Comparison of ENCODE assay signal across 16 cellular contexts in the genomic region with DNA sequence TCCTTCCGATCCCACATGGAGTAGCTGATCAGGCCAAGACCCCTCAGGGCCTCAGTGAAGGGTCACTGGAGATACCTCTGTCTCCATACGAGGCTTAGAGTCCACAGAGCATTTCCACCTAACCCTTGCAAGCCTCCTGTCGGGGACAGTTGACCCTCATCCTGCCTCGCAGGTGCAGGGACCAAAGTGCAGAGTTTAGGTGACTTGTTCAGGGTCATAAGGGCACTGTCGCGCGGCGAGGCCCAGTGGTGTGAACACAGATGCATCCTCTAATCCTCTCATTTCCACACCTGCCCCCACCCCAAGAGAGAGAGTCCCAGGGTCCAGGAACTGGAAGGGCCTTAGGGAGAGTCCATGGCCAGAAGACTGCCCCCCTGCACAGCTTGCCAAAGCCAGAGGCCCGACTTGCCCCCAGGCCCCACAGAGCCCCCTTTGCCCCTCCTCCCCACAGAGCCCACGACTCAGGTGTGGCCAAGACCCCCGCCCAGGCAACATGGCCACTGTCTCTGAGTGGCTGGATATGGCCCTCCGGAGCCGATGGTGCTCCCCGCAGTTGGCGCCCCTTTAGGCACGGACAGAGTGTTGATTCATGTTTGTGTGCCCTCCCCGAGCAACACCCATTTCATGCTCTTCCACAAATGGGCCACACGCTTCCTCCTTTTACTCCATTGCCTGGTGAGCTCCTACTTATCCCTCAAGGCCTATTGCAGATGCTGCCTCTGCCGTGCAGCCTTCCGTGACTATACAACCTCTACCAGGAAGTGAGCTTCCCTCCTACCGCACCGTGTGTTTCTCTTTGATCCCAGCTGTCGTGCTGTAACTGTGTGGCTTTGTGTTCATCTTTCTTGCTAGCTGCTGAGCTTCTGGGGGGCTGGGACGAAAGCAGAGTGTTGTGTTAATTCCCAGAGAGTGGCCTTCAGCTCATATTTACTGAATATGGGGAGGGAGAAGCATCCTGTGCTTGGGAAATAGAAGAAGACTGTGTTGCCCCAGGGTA. TPM values are rescaled to one million over a fixed set of nuclear protein-coding genes. Genes with fewer than 3 reads are reported as not detected.
DNase-seq lines count a peak whose midpoint lies in the region; ATAC-seq and TF ChIP-seq lines count a peak whose summit lies in the region.
"Had no signal": no experiment of that assay in that cellular context is flagged by ENCODE, and none has a peak within 500 bp of the region (broad histone marks: within the 10 kb centered on the region; RNA-seq: fewer than 3 reads in every experiment).

No MANE protein-coding gene starts in this region.

- H3K9me3 ChIP-seq in CD8-positive, alpha-beta memory T cell (ENCODE audit: low read length): no peaks in the 10 kb centered on the region
- H3K9me3 ChIP-seq in HEK293 (ENCODE audit: control insufficient read depth, insufficient read depth, low read depth, low read length) (no peaks in the 10 kb centered on the region), adrenal gland (replicated peaks in 1 of 3) (no peaks in the 10 kb centered on the region)
- H3K9me3 ChIP-seq: HAP-1, sigmoid colon had no signal

- no peak overlapping the region for H3K27ac ChIP-seq in CD8-positive, alpha-beta memory T cell (ENCODE audit: low read depth, low read length)
- H3K27ac ChIP-seq in HEK293 (ENCODE audit: extremely low read depth, low read depth, low read length) (no peak overlapping the region), adrenal gland (peak overlapping the region in 1 of 5 donors; percentile 90)
- H3K27ac ChIP-seq: cardiac muscle cell, RWPE1, sigmoid colon had no signal

- intact Hi-C loops in adrenal gland (cut with DNase I): no loop called here

- peak overlapping the region in 6 of 8 donors; percentile 14 to 80 (median 64) for H3K27ac Mint-ChIP-seq in CD8-positive, alpha-beta memory T cell
- peak overlapping the region; percentile 58 for H3K27ac Mint-ChIP-seq in activated CD4-positive, alpha-beta memory T cell treated with anti-CD3 and anti-CD28 coated beads, Interleukin-2, amount 10 ng/mL, durations not matched to agents 7 days and 5 days
- H3K27ac Mint-ChIP-seq in naive thymus-derived CD8-positive, alpha-beta T cell: peak overlapping the region in 8 of 10 donors; percentile 3 to 81 (median 57)

- H3K27me3 ChIP-seq in CD8-positive, alpha-beta memory T cell (ENCODE audit: insufficient read depth, low read length, poor library complexity, severe bottlenecking): peaks cover 4% of the 10 kb centered on the region
- H3K27me3 ChIP-seq in adrenal gland: peaks cover 17% of the 10 kb centered on the region
- H3K27me3 ChIP-seq: cardiac muscle cell had no signal

- 77 to 87% (median 79%) methylated on average over 17 to 24 of the region's 24 CpGs for WGBS in adrenal gland, 4 donors

- no peaks in the 10 kb centered on the region for H3K36me3 ChIP-seq in CD8-positive, alpha-beta memory T cell (ENCODE audit: insufficient read depth, low read length)
- no peaks in the 10 kb centered on the region for H3K36me3 ChIP-seq in HEK293 (ENCODE audit: control insufficient read depth in 2 of 2, insufficient read depth in 1 of 2, low read length in 2 of 2)
- no peaks in the 10 kb centered on the region for H3K36me3 ChIP-seq in adrenal gland (replicated peaks in 1 of 2)
- H3K36me3 ChIP-seq: cardiac muscle cell, HAP-1, sigmoid colon had no signal

- peaks cover 33 to 40% (median 35%) of the 10 kb centered on the region in 3 donors for H3K4me1 Mint-ChIP-seq in CD8-positive, alpha-beta memory T cell
- peaks cover 50% of the 10 kb centered on the region for H3K4me1 Mint-ChIP-seq in activated CD4-positive, alpha-beta memory T cell treated with anti-CD3 and anti-CD28 coated beads, Interleukin-2, amount 10 ng/mL, durations not matched to agents 7 days and 5 days
- peaks cover 23 to 62% (median 51%) of the 10 kb centered on the region in 4 donors for H3K4me1 Mint-ChIP-seq in naive thymus-derived CD8-positive, alpha-beta T cell

- TF ChIP-seq CTCF in HEK293 (tag by site-specific recombination; IDR thresholded peaks at IDR 0.05): no peak
- TF ChIP-seq CTCF in adrenal gland (IDR thresholded peaks at IDR 0.05): no peak

- CTCF ChIA-PET in CD8-positive, alpha-beta memory T cell (lab: Charles Lee): no interaction called here
- CTCF ChIA-PET in HEK293 (lab: Yijun Ruan, JAX): interaction anchor here (0.6 kb wide), 1 partner anchor 1291 kb away, joined by 3 read pairs; no protein-coding TSS in a partner anchor
- CTCF ChIA-PET in activated CD4-positive, alpha-beta memory T cell treated with anti-CD3 and anti-CD28 coated beads, Interleukin-2, amount 10 ng/mL, durations not matched to agents 7 days and 5 days (lab: Charles Lee): no interaction called here

- TF ChIP-seq POLR2A in adrenal gland (IDR thresholded peaks at IDR 0.05): no peak

- H3K27me3 Mint-ChIP-seq in CD8-positive, alpha-beta memory T cell: peaks cover 3 to 4% of the 10 kb centered on the region in 2 donors
- peaks cover 4% of the 10 kb centered on the region for H3K27me3 Mint-ChIP-seq in activated CD4-positive, alpha-beta memory T cell treated with anti-CD3 and anti-CD28 coated beads, Interleukin-2, amount 10 ng/mL, durations not matched to agents 7 days and 5 days
- H3K27me3 Mint-ChIP-seq in naive thymus-derived CD8-positive, alpha-beta T cell: peaks cover 0 to 15% (median 0%) of the 10 kb centered on the region in 5 donors

- peak overlapping the region; percentile 40 to 85 (median 80) for H3K4me3 Mint-ChIP-seq in CD8-positive, alpha-beta memory T cell
- H3K4me3 Mint-ChIP-seq in activated CD4-positive, alpha-beta memory T cell treated with anti-CD3 and anti-CD28 coated beads, Interleukin-2, amount 10 ng/mL, durations not matched to agents 7 days and 5 days: peak overlapping the region; percentile 78
- peak overlapping the region; percentile 47 to 88 (median 82) for H3K4me3 Mint-ChIP-seq in naive thymus-derived CD8-positive, alpha-beta T cell

- DNase-seq in CD8-positive, alpha-beta memory T cell: no peak
- DNase-seq in activated CD4-positive, alpha-beta memory T cell treated with anti-CD3 and anti-CD28 coated beads, Interleukin-2, amount 10 ng/mL, durations not matched to agents 7 days and 5 days: peak; percentile 49
- DNase-seq in naive thymus-derived CD8-positive, alpha-beta T cell: peak in 4 of 10 donors; percentile 22 to 65 (median 32)
- DNase-seq in adrenal gland (no peak), NCI-H345 (lab: John Stamatoyannopoulos, UW) (no peak)
- DNase-seq: activated CD8-positive, alpha-beta memory T cell treated with anti-CD3 and anti-CD28 coated beads for 24 hours; foreskin melanocyte; mesenchymal stem cell; NCI-H1694; sigmoid colon had no signal

- peaks cover 36% of the 10 kb centered on the region for H3K4me1 ChIP-seq in CD8-positive, alpha-beta memory T cell (ENCODE audit: insufficient read depth, low read length)
- H3K4me1 ChIP-seq in HEK293 (ENCODE audit: control insufficient read depth, insufficient read depth, low read length) (no peaks in the 10 kb centered on the region), adrenal gland (replicated peaks in 1 of 2) (no peaks in the 10 kb centered on the region)
- H3K4me1 ChIP-seq: HAP-1 had no signal

- H3K36me3 Mint-ChIP-seq in CD8-positive, alpha-beta memory T cell: no peaks in the 10 kb centered on the region
- H3K36me3 Mint-ChIP-seq in activated CD4-positive, alpha-beta memory T cell treated with anti-CD3 and anti-CD28 coated beads, Interleukin-2, amount 10 ng/mL, durations not matched to agents 7 days and 5 days (ENCODE audit: low read depth): peaks cover 33% of the 10 kb centered on the region
- no peaks in the 10 kb centered on the region for H3K36me3 Mint-ChIP-seq in naive thymus-derived CD8-positive, alpha-beta T cell

- POLR2A ChIA-PET in CD8-positive, alpha-beta memory T cell (lab: Charles Lee): no interaction called here
- POLR2A ChIA-PET in HEK293 (lab: Yijun Ruan, JAX): no interaction called here
- POLR2A ChIA-PET in activated CD4-positive, alpha-beta memory T cell treated with anti-CD3 and anti-CD28 coated beads, Interleukin-2, amount 10 ng/mL, durations not matched to agents 7 days and 5 days (lab: Charles Lee): interaction anchor here (5.3 kb wide), 1 partner anchor 15 kb away, joined by 48 read pairs; the partner anchor contains the start of gene CFAP410
- POLR2A ChIA-PET in naive thymus-derived CD8-positive, alpha-beta T cell (lab: Charles Lee): interaction anchor here (0.6 to 3.5 kb wide), 2 partner anchors 15 to 1359 kb away, joined by 3 to 26 read pairs; partner anchors contain the start of gene CFAP410

- H3K9me3 Mint-ChIP-seq in CD8-positive, alpha-beta memory T cell: no peaks in the 10 kb centered on the region
- no peaks in the 10 kb centered on the region for H3K9me3 Mint-ChIP-seq in activated CD4-positive, alpha-beta memory T cell treated with anti-CD3 and anti-CD28 coated beads, Interleukin-2, amount 10 ng/mL, durations not matched to agents 7 days and 5 days
- no peaks in the 10 kb centered on the region for H3K9me3 Mint-ChIP-seq in naive thymus-derived CD8-positive, alpha-beta T cell

- H3K4me3 ChIP-seq in CD8-positive, alpha-beta memory T cell (ENCODE audit: low read length): peak overlapping the region; percentile 34
- no peak overlapping the region for H3K4me3 ChIP-seq in HEK293 (ENCODE audit: low read depth, low read length)
- peak overlapping the region in 1 of 4 donors; percentile 41 for H3K4me3 ChIP-seq in adrenal gland
- H3K4me3 ChIP-seq: cardiac muscle cell, HAP-1 had no signal

- ATAC-seq in naive thymus-derived CD8-positive, alpha-beta T cell: peak in 1 of 2 donors; percentile 49
- ATAC-seq in HG02623 (IDR thresholded peaks at IDR 0.05; ENCODE audit: unreplicated experiment): no peak
- no peak for ATAC-seq in GM18858 (IDR thresholded peaks at IDR 0.05; ENCODE audit: unreplicated experiment)

RNA-seq across cellular contexts. Expression of gene TRPM2, which starts 1.7 kb away (rescaled TPM):
- 1 to 10 TPM; 1.9 to 2.6 TPM for total RNA-seq in CD8-positive, alpha-beta memory T cell
- 2.4 TPM for polyA plus RNA-seq in CD8-positive, alpha-beta memory T cell
- 10 to 100 TPM; 13.7 to 14.8 TPM for total RNA-seq in activated CD4-positive, alpha-beta memory T cell treated with anti-CD3 and anti-CD28 coated beads, Interleukin-2, amount 10 ng/mL, durations not matched to agents 7 days and 5 days
- total RNA-seq in naive thymus-derived CD8-positive, alpha-beta T cell: under 1 TPM; 0.31 to 0.58 TPM
- polyA plus RNA-seq in naive thymus-derived CD8-positive, alpha-beta T cell: 1 to 10 TPM in 1 of 3 donors, under 1 TPM in 2; 0.20 to 1.2 (median 0.37) TPM
- total RNA-seq in adrenal gland: 10 to 100 TPM in 5 of 8 donors, 1 to 10 TPM in 3; 3.1 to 16.0 (median 11.3) TPM
- polyA plus RNA-seq in adrenal gland: 10 to 100 TPM in 2 of 3 donors, 1 to 10 TPM in 1; 1.5 to 28.3 (median 17.3) TPM
- total RNA-seq: cardiac muscle cell had no signal
- polyA plus RNA-seq: cardiac muscle cell had no signal

RNA-seq across cellular contexts. Expression of gene CFAP410, which starts 15.9 kb away (rescaled TPM):
- 10 to 100 TPM; 17.6 to 19.2 TPM for total RNA-seq in CD8-positive, alpha-beta memory T cell
- 36.4 TPM for polyA plus RNA-seq in CD8-positive, alpha-beta memory T cell
- total RNA-seq in activated CD4-positive, alpha-beta memory T cell treated with anti-CD3 and anti-CD28 coated beads, Interleukin-2, amount 10 ng/mL, durations not matched to agents 7 days and 5 days: 10 to 100 TPM; 14.2 to 15.5 TPM
- total RNA-seq in naive thymus-derived CD8-positive, alpha-beta T cell: 10 to 100 TPM; 59.0 to 60.2 TPM
- polyA plus RNA-seq in naive thymus-derived CD8-positive, alpha-beta T cell: 10 to 100 TPM; 23.2 to 40.6 (median 29.1) TPM
- 10 to 100 TPM; 15.5 to 73.5 (median 37.0) TPM for total RNA-seq in adrenal gland
- 100 to 1,000 TPM in 2 of 3 donors, 1 to 10 TPM in 1; 1.4 to 149 (median 116) TPM for polyA plus RNA-seq in adrenal gland

RNA-seq across cellular contexts. Expression of gene PFKL, which starts 55.2 kb away (rescaled TPM):
- total RNA-seq in CD8-positive, alpha-beta memory T cell: 100 to 1,000 TPM; 122 to 129 TPM
- polyA plus RNA-seq in CD8-positive, alpha-beta memory T cell: 105 TPM
- 100 to 1,000 TPM; 218 to 221 TPM for total RNA-seq in activated CD4-positive, alpha-beta memory T cell treated with anti-CD3 and anti-CD28 coated beads, Interleukin-2, amount 10 ng/mL, durations not matched to agents 7 days and 5 days
- total RNA-seq in naive thymus-derived CD8-positive, alpha-beta T cell: 100 to 1,000 TPM; 115 to 125 TPM
- polyA plus RNA-seq in naive thymus-derived CD8-positive, alpha-beta T cell: 10 to 100 TPM; 63.2 to 79.5 (median 63.9) TPM
- 100 to 1,000 TPM in 4 of 8 donors, 10 to 100 TPM in 4; 61.1 to 123 (median 95.3) TPM for total RNA-seq in adrenal gland
- 100 to 1,000 TPM in 1 of 3 donors, 10 to 100 TPM in 2; 16.6 to 123 (median 98.0) TPM for polyA plus RNA-seq in adrenal gland

Comparison
In these comparisons a context has a peak if more than half of its experiments do, and no peak if none do; other contexts are left out.
1. POLR2A ChIA-PET loops: an anchor here in activated CD4-positive, alpha-beta memory T cell treated with anti-CD3 and anti-CD28 coated beads, Interleukin-2, amount 10 ng/mL, durations not matched to agents 7 days and 5 days (5.3 kb wide) and naive thymus-derived CD8-positive, alpha-beta T cell (0.6 to 3.5 kb wide); none called in CD8-positive, alpha-beta memory T cell and HEK293.